8 cellular contexts compared by ENCODE assay signal in the genomic region with DNA sequence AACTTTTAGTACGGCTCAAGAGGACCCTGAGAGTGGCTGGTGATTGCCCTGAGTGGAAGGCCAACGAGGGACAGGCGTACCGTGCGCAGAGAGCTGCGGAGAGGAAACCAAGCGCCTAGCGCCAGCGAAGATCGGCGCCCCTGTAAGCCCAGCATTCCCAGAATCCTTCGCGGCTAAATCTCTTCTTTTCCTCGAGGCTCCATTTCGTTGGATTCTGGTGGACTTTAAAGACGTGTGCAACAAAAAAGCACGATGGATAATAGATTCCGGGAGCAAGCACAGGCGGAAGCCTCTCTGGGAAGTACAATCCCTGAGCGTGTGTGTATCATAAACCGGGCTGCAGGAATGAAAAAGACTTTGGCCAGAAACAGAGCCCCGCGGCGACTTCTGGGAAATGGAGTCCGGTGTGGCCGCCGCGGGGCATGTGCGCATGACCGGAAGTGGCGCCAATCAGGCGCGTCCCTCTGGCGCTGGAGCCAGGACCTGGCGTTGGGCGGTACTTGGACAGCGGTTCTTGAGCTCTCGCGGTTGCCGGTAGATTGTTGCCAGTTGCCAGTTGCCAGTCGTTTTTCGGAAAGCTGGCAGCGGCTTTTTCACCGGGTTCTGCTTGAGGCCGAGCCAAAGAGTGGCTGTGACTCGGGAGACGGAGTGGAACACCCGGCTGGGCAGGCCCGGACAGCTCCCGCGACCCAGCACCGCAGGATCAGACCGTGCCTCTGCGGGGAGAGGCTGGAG. TPM values are rescaled to one million over a fixed set of nuclear protein-coding genes. Genes with fewer than 3 reads are reported as not detected.
DNase-seq lines count a peak whose midpoint lies in the region; ATAC-seq and TF ChIP-seq lines count a peak whose summit lies in the region.

Gene ZNF79, plus strand, starts transcription at position 449 of the 735 bp plus-strand sequence. CDS start 406 bp downstream, outside the sequence.

- H3K9me3 ChIP-seq in BE2C = no peaks in the 10 kb centered on the region

- H3K27me3 ChIP-seq in BE2C (no peaks in the 10 kb centered on the region), kidney epithelial cell (ENCODE audit: control insufficient read depth, insufficient read depth, low read length) (no peaks in the 10 kb centered on the region)

- no peak for TF ChIP-seq CTCF in BE2C (IDR thresholded peaks at IDR 0.05; ENCODE audit: low read depth, low read length)
- no peak for TF ChIP-seq CTCF in chondrocyte (IDR thresholded peaks at IDR 0.05)
- TF ChIP-seq CTCF in kidney epithelial cell (IDR thresholded peaks at IDR 0.05; ENCODE audit: insufficient read depth, low read length, poor library complexity, severe bottlenecking) = no peak

- H3K36me3 ChIP-seq in BE2C (no peaks in the 10 kb centered on the region), kidney epithelial cell (ENCODE audit: control insufficient read depth, insufficient read depth, low read length) (no peaks in the 10 kb centered on the region)

- peak; percentile 96 for DNase-seq in BE2C
- DNase-seq in NCI-H524 (lab: John Stamatoyannopoulos, UW) = peak; percentile 87 to 90
- peak; percentile 82 to 87 for DNase-seq in activated CD4-positive, alpha-beta T cell treated with anti-CD3 and anti-CD28 coated beads for 24 hours (ENCODE audit: low read depth in 2 of 2)
- peak; percentile 98 for DNase-seq in chondrocyte (ENCODE audit: low spot score)
- peak; percentile 69 for DNase-seq in kidney epithelial cell (ENCODE audit: low read depth)
- DNase-seq in stimulated activated CD4-positive, alpha-beta T cell treated with anti-CD3 and anti-CD28 coated beads, Interleukin-15, amount 100 ng/mL, for 1 hour (ENCODE audit: low read depth in 1 of 2, low spot score in 1 of 2) = peak; percentile 77 to 87

- peaks cover 1% of the 10 kb centered on the region for H3K36me3 Mint-ChIP-seq in chondrocyte (ENCODE audit: low read depth)

- peak within 1 kb of the TSS; percentile 99 for H3K27ac Mint-ChIP-seq in chondrocyte (ENCODE audit: unreplicated experiment)

- no peaks in the 10 kb centered on the region for H3K9me3 Mint-ChIP-seq in chondrocyte (ENCODE audit: low read depth)

- no peaks in the 10 kb centered on the region for H3K4me1 ChIP-seq in BE2C

- H3K27me3 Mint-ChIP-seq in chondrocyte (ENCODE audit: low read depth) = no peaks in the 10 kb centered on the region

- peak within 1 kb of the TSS; percentile 98 for H3K4me3 Mint-ChIP-seq in chondrocyte (ENCODE audit: unreplicated experiment)

- peaks cover 39% of the 10 kb centered on the region for H3K4me1 Mint-ChIP-seq in chondrocyte (ENCODE audit: low read depth)

- ATAC-seq in GM19324 (IDR thresholded peaks at IDR 0.05; ENCODE audit: low FRiP score, unreplicated experiment) = peak; percentile 92
- ATAC-seq in HG03457 (IDR thresholded peaks at IDR 0.05; ENCODE audit: unreplicated experiment) = peak; percentile 64

- H3K4me3 ChIP-seq in BE2C (ENCODE audit: low read depth, low read length) (peak within 1 kb of the TSS; percentile 99), kidney epithelial cell (ENCODE audit: low read depth, low read length) (peak within 1 kb of the TSS; percentile 90)

RNA-seq across cellular contexts. Expression of gene ZNF79, which starts in this region (rescaled TPM):
- polyA plus RNA-seq in BE2C (2012; ENCODE audit: insufficient read depth, insufficient read length, low read depth) = 12.8 TPM
- total RNA-seq in chondrocyte (7.9 to 9.0 TPM (median 8.3 TPM) in 3 replicates), kidney epithelial cell (5.1 and 5.7 TPM in 2 replicates)

Comparison
In these comparisons a context has a peak if more than half of its experiments do, and no peak if none do; other contexts are left out.
1. Peak in every context shown above with its lines: DNase-seq, ATAC-seq and H3K4me3 ChIP-seq.